In genomic region chr9:78565481-78565880, GRCh38 we compare ENCODE assay signal across 21 cellular contexts.
"Had no signal": no experiment of that assay in that cellular context is flagged by ENCODE, and none has a peak within 500 bp of the region (broad histone marks: within the 10 kb centered on the region; RNA-seq: fewer than 3 reads in every experiment).

No MANE protein-coding gene starts in this region.

- DNase-seq: activated B cell treated with CpG ODN at 0.5 μM for 24 hours; activated CD4-positive, alpha-beta T cell treated with anti-CD3 and anti-CD28 coated beads for 1 hour; activated CD4-positive, alpha-beta T cell treated with anti-CD3 and anti-CD28 coated beads, Interleukin-2, amount 10 ng/mL, durations not matched to agents 24 days and 14 days; activated CD4-positive, alpha-beta T cell treated with anti-CD3 and anti-CD28 coated beads, Interleukin-2, amount 50 U/mL, for 48 hours; activated CD8-positive, alpha-beta memory T cell treated with anti-CD3 and anti-CD28 coated beads, Interleukin-2, amount 10 ng/mL, durations not matched to agents 7 days and 5 days; activated effector memory CD4-positive, alpha-beta T cell treated with anti-CD3 and anti-CD28 coated beads, Interleukin-2, amount 50 U/mL, for 16 hours; activated naive CD4-positive, alpha-beta T cell treated with Interleukin-2 at 50 U/mL for 16 hours; activated naive CD8-positive, alpha-beta T cell treated with anti-CD3 and anti-CD28 coated beads, Interleukin-2, amount 50 U/mL, for 24 hours; activated T-cell treated with anti-CD3 and anti-CD28 coated beads, Interleukin-2, amount 50 U/mL, for 4 hours; amygdala; KG1; NCI-H1048; NCI-H1694; NCI-H2029 treated with DMSO at 0.1 percent for 48 hours; RPMI8226; T-cell; T-helper 2 cell; T1000 had no signal

- H3K27ac ChIP-seq: SK-N-MC had no signal

- ATAC-seq: activated CD8-positive, alpha-beta memory T cell treated with anti-CD3 and anti-CD28 coated beads, Interleukin-2, amount 10 ng/mL, durations not matched to agents 7 days and 5 days; activated naive CD4-positive, alpha-beta T cell treated with anti-CD3 and anti-CD28 coated beads, Interleukin-2, amount 50 U/mL, for 72 hours; activated naive CD8-positive, alpha-beta T cell treated with anti-CD3 and anti-CD28 coated beads, Interleukin-2, amount 50 U/mL, for 24 hours; activated T-cell treated with anti-CD3 and anti-CD28 coated beads, Interleukin-2, amount 50 U/mL, for 4 hours; Right ventricle myocardium inferior; T-cell had no signal

- H3K4me3 ChIP-seq: SK-N-MC had no signal
